Comparison of ENCODE assay signal across 2 cellular contexts in genomic region chr3:50450135-50450911, GRCh38.
TF ChIP-seq lines count a peak whose summit lies in the region.

No MANE protein-coding gene starts in this region.

TF ChIP-seq in GM23338, 12 proteins besides CTCF, POLR2A, EP300 and RAD21 (continued from another document):
- TF ChIP-seq ZNF462 (CRISPR knock-in tag; IDR thresholded peaks at IDR 0.05) (no peak), POLR2AphosphoS5 (IDR thresholded peaks at IDR 0.05; ENCODE audit: low read depth) (no peak), JUNB (IDR thresholded peaks at IDR 0.05; ENCODE audit: unreplicated experiment) (no peak), EZH2phosphoT487 (IDR thresholded peaks at IDR 0.05; ENCODE audit: unreplicated experiment) (no peak), STAT1 (IDR thresholded peaks at IDR 0.05; ENCODE audit: unreplicated experiment) (no peak), CREB1 (CRISPR knock-in tag; IDR thresholded peaks at IDR 0.05; ENCODE audit: low read depth) (no peak), EZH2 (IDR thresholded peaks at IDR 0.05; ENCODE audit: low read depth, unreplicated experiment) (no peak), REST (IDR thresholded peaks at IDR 0.05; ENCODE audit: unreplicated experiment) (no peak)
- TF ChIP-seq, protein P1, sequence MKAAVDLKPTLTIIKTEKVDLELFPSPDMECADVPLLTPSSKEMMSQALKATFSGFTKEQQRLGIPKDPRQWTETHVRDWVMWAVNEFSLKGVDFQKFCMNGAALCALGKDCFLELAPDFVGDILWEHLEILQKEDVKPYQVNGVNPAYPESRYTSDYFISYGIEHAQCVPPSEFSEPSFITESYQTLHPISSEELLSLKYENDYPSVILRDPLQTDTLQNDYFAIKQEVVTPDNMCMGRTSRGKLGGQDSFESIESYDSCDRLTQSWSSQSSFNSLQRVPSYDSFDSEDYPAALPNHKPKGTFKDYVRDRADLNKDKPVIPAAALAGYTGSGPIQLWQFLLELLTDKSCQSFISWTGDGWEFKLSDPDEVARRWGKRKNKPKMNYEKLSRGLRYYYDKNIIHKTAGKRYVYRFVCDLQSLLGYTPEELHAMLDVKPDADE (IDR thresholded peaks at IDR 0.05): no peak

TF ChIP-seq in SK-N-SH treated with all-trans-retinoic acid at 6 μM for 48 hours, 23 proteins besides CTCF, POLR2A, EP300 and RAD21 (continued from another document):
- TF ChIP-seq PATZ1 (CRISPR knock-in tag; IDR thresholded peaks at IDR 0.05; ENCODE audit: borderline replicate concordance): no peak
- no peak for TF ChIP-seq ZC3H10 (CRISPR knock-in tag; IDR thresholded peaks at IDR 0.05)
- TF ChIP-seq BACH2 (CRISPR knock-in tag; IDR thresholded peaks at IDR 0.05; ENCODE audit: borderline replicate concordance): no peak
- TF ChIP-seq CSDC2 (CRISPR knock-in tag; IDR thresholded peaks at IDR 0.05): no peak
- no peak for TF ChIP-seq ESRRG (CRISPR knock-in tag; IDR thresholded peaks at IDR 0.05)
